Comparison of ENCODE assay signal across 16 cellular contexts in the genomic region with DNA sequence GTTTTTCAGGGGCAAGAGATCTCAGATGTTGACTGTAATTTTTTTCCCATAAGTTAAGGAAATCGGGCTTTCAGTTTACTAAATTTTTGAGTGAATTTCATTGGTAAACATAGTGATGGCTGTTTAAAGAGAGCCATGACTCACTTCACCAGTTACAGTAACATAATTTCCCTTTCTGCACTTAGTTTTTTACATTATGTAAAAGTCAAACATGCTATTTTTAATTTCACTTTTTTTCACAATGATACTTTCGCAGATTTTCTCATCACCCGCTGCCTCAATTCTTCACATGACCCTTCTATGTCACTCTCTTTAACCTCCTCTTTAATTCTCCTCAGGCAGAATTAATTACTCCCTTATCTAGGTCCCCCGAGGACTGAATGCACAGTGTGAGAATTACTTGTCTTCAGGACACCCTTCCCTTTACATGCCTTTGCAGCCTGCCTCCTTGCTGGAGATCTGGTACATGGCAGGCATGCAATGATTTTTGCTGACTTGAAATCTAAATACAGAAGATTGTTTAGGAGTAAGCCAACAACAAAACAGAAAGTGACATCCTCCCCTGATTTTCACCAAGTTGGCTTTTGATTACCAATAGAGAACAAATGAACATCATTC.
DNase-seq lines count a peak whose midpoint lies in the region; ATAC-seq and TF ChIP-seq lines count a peak whose summit lies in the region.
"Had no signal": no experiment of that assay in that cellular context is flagged by ENCODE, and none has a peak within 500 bp of the region (broad histone marks: within the 10 kb centered on the region; RNA-seq: fewer than 3 reads in every experiment).

No MANE protein-coding gene starts in this region.

- no peak for TF ChIP-seq EP300 in SK-N-SH (IDR thresholded peaks at IDR 0.05; ENCODE audit: borderline replicate concordance in 1 of 2, low read depth in 1 of 2, low read length in 1 of 2)

- TF ChIP-seq CTCF in cardiac muscle cell (IDR thresholded peaks at IDR 0.05; ENCODE audit: low read depth, low read length) (peak; percentile 46), SK-N-SH (IDR thresholded peaks at IDR 0.05) (0 out of 2 replicates have a peak, but pooled peaks have one; percentile 13), glutamatergic neuron (IDR thresholded peaks at IDR 0.05; ENCODE audit: partially characterized antibody, unreplicated experiment) (no peak)

- 69% methylated on average over 4 of the region's 4 CpGs for WGBS in right cardiac atrium
- 72% methylated on average over 4 of the region's 4 CpGs for WGBS in SK-N-SH (ENCODE audit: low lambda C conversion rate)

- no peaks in the 10 kb centered on the region for H4K20me1 ChIP-seq in SK-N-SH (ENCODE audit: insufficient read depth)

- POLR2A ChIA-PET in SK-N-SH (lab: Yijun Ruan, JAX): no interaction called here

- H3K79me2 ChIP-seq in SK-N-SH (ENCODE audit: insufficient read depth): no peaks in the 10 kb centered on the region

- no peak for TF ChIP-seq RAD21 in SK-N-SH (IDR thresholded peaks at IDR 0.05; ENCODE audit: low read length)

- CTCF ChIA-PET in SK-N-SH (lab: Yijun Ruan, JAX): no interaction called here

- no peaks in the 10 kb centered on the region for H3K9me2 ChIP-seq in SK-N-SH

- H3K4me3 Mint-ChIP-seq in glutamatergic neuron (ENCODE audit: unreplicated experiment): no peak overlapping the region
- H3K4me3 Mint-ChIP-seq: activated T-cell treated with anti-CD3 and anti-CD28 coated beads, Interleukin-2, amount 50 U/mL, for 24 hours; stimulated activated effector memory CD8-positive, alpha-beta T cell treated with anti-CD3 and anti-CD28 coated beads, Interleukin-12 subunit alpha, Interleukin-12 subunit beta, amount 100 ng/mL, for 72 hours had no signal

- no peak for ATAC-seq in right cardiac atrium
- ATAC-seq: stimulated activated effector memory CD8-positive, alpha-beta T cell treated with anti-CD3 and anti-CD28 coated beads, Interleukin-12 subunit alpha, Interleukin-12 subunit beta, amount 100 ng/mL, for 72 hours had no signal

- no peak overlapping the region for H3K27ac Mint-ChIP-seq in glutamatergic neuron (ENCODE audit: unreplicated experiment)
- H3K27ac Mint-ChIP-seq: activated T-cell treated with anti-CD3 and anti-CD28 coated beads, Interleukin-2, amount 50 U/mL, for 24 hours; stimulated activated effector memory CD8-positive, alpha-beta T cell treated with anti-CD3 and anti-CD28 coated beads, Interleukin-12 subunit alpha, Interleukin-12 subunit beta, amount 100 ng/mL, for 72 hours had no signal

- peaks cover 2% of the 10 kb centered on the region for H3K9me3 Mint-ChIP-seq in glutamatergic neuron (ENCODE audit: unreplicated experiment)
- H3K9me3 Mint-ChIP-seq: activated T-cell treated with anti-CD3 and anti-CD28 coated beads, Interleukin-2, amount 50 U/mL, for 24 hours; stimulated activated effector memory CD8-positive, alpha-beta T cell treated with anti-CD3 and anti-CD28 coated beads, Interleukin-12 subunit alpha, Interleukin-12 subunit beta, amount 100 ng/mL, for 72 hours had no signal

- H3K4me3 ChIP-seq in cardiac muscle cell (no peak overlapping the region), right cardiac atrium (ENCODE audit: low read length) (no peak overlapping the region), SK-N-SH (ENCODE audit: low read depth in 2 of 2, low read length in 1 of 2) (no peak overlapping the region), skeletal muscle satellite cell (ENCODE audit: low read length) (no peak overlapping the region)
- H3K4me3 ChIP-seq: lung, prostate gland, uterus had no signal

- H3K4me1 ChIP-seq in cardiac muscle cell (ENCODE audit: low read depth) (no peaks in the 10 kb centered on the region), right cardiac atrium (ENCODE audit: control insufficient read depth, insufficient read depth, low read length) (peaks cover 15% of the 10 kb centered on the region), SK-N-SH (ENCODE audit: control insufficient read depth in 1 of 2, insufficient read depth in 2 of 2, low read depth in 1 of 2, low read length in 1 of 2) (peaks cover 13 to 55% of the 10 kb centered on the region in 2 experiments), skeletal muscle satellite cell (ENCODE audit: control insufficient read depth, insufficient read depth, low read length) (peaks cover 72% of the 10 kb centered on the region)

- H3K4me2 ChIP-seq in SK-N-SH (peak overlapping the region; percentile 18; the same call in 1 of the 2 replicates), skeletal muscle satellite cell (ENCODE audit: low read length) (peak overlapping the region; percentile 2)

- DNase-seq in cardiac muscle cell (ENCODE audit: low read depth in 1 of 2, low spot score in 1 of 2): peak; percentile 23 to 73
- DNase-seq in right cardiac atrium: no peak
- DNase-seq in SK-N-SH: no peak
- DNase-seq in fibroblast of peridontal ligament (ENCODE audit: extremely low read depth): peak; percentile 70
- no peak for DNase-seq in glutamatergic neuron
- no peak for DNase-seq in Kasumi-1 (lab: John Stamatoyannopoulos, UW)
- DNase-seq in mucosa of gallbladder (ENCODE audit: low spot score): no peak
- DNase-seq: activated CD4-positive, CD25-positive, alpha-beta regulatory T cell treated with anti-CD3 and anti-CD28 coated beads, Interleukin-2, amount 50 U/mL, for 72 hours; activated T-cell treated with anti-CD3 and anti-CD28 coated beads, Interleukin-2, amount 50 U/mL, for 24 hours; NCI-H774; stimulated activated CD4-positive, alpha-beta T cell treated with anti-CD3 and anti-CD28 coated beads, Interleukin-2, amount 100 ng/mL, for 48 hours; uterus had no signal

- H3K4me1 Mint-ChIP-seq in glutamatergic neuron (ENCODE audit: low read depth, unreplicated experiment): peaks cover 7% of the 10 kb centered on the region
- H3K4me1 Mint-ChIP-seq: stimulated activated effector memory CD8-positive, alpha-beta T cell treated with anti-CD3 and anti-CD28 coated beads, Interleukin-12 subunit alpha, Interleukin-12 subunit beta, amount 100 ng/mL, for 72 hours had no signal

- no peaks in the 10 kb centered on the region for H3K27me3 ChIP-seq in cardiac muscle cell
- H3K27me3 ChIP-seq in right cardiac atrium (ENCODE audit: control insufficient read depth, insufficient read depth): no peaks in the 10 kb centered on the region
- H3K27me3 ChIP-seq in SK-N-SH (ENCODE audit: insufficient read depth): no peaks in the 10 kb centered on the region
- no peaks in the 10 kb centered on the region for H3K27me3 ChIP-seq in skeletal muscle satellite cell (ENCODE audit: control insufficient read depth, insufficient read depth, low read length)
- H3K27me3 ChIP-seq: uterus had no signal

- H3K9me3 ChIP-seq in cardiac muscle cell (ENCODE audit: low read depth) (no peaks in the 10 kb centered on the region), right cardiac atrium (ENCODE audit: control insufficient read depth, low read length) (no peaks in the 10 kb centered on the region), SK-N-SH (no peaks in the 10 kb centered on the region), skeletal muscle satellite cell (replicated peaks; ENCODE audit: low read length) (no peaks in the 10 kb centered on the region)
- H3K9me3 ChIP-seq: prostate gland, uterus had no signal

- no peaks in the 10 kb centered on the region for H3K36me3 Mint-ChIP-seq in glutamatergic neuron (ENCODE audit: unreplicated experiment)
- H3K36me3 Mint-ChIP-seq: stimulated activated effector memory CD8-positive, alpha-beta T cell treated with anti-CD3 and anti-CD28 coated beads, Interleukin-12 subunit alpha, Interleukin-12 subunit beta, amount 100 ng/mL, for 72 hours had no signal

- intact Hi-C loops in right cardiac atrium (cut with DNase I): loop anchor here in 1 of 4 donors (10.0 kb wide), 1 partner anchor 221 kb away; the partner anchor contains the start of gene S1PR3

- H2AFZ ChIP-seq in SK-N-SH (ENCODE audit: low read depth): no peak overlapping the region; the same call in 1 of the 2 replicates

- H3K27ac ChIP-seq in cardiac muscle cell: no peak overlapping the region
- no peak overlapping the region for H3K27ac ChIP-seq in right cardiac atrium (ENCODE audit: low read length)
- H3K27ac ChIP-seq in SK-N-SH (ENCODE audit: low read depth in 2 of 2, low read length in 1 of 2): peak overlapping the region; percentile 28 to 77; a peak in 3 of 4 replicates
- H3K27ac ChIP-seq: prostate gland had no signal

- H3K36me3 ChIP-seq in cardiac muscle cell (no peaks in the 10 kb centered on the region), SK-N-SH (replicated peaks in 1 of 2; ENCODE audit: control insufficient read depth in 1 of 2, insufficient read depth in 2 of 2, low read length in 1 of 2) (no peaks in the 10 kb centered on the region), skeletal muscle satellite cell (ENCODE audit: insufficient read depth, low read length) (no peaks in the 10 kb centered on the region)
- H3K36me3 ChIP-seq: prostate gland, uterus had no signal

- H3K9ac ChIP-seq in SK-N-SH (no peak overlapping the region), skeletal muscle satellite cell (ENCODE audit: low read depth, low read length) (peak overlapping the region; percentile 67)

- H3F3A ChIP-seq in SK-N-SH (replicated peaks; ENCODE audit: insufficient read depth): peaks cover 17% of the 10 kb centered on the region

- no peaks in the 10 kb centered on the region for H3K27me3 Mint-ChIP-seq in glutamatergic neuron (ENCODE audit: unreplicated experiment)

TF ChIP-seq in SK-N-SH, 30 proteins besides CTCF, POLR2A, EP300 and RAD21:
- TF ChIP-seq SMC3 (IDR thresholded peaks at IDR 0.05; ENCODE audit: low read depth, low read length) (no peak), RFX5 (IDR thresholded peaks at IDR 0.05; ENCODE audit: low read length) (no peak), MEF2A (IDR thresholded peaks at IDR 0.05; ENCODE audit: borderline replicate concordance, low read depth) (no peak)
TF ChIP-seq in SK-N-SH: peak in this region for 0.

Comparison
In these comparisons a context has a peak if more than half of its experiments do, and no peak if none do; other contexts are left out.
1. DNase-seq: peak in cardiac muscle cell (2 of 2) and fibroblast of peridontal ligament (single experiment); none in right cardiac atrium (0 of 3), SK-N-SH (single experiment), glutamatergic neuron (single experiment), Kasumi-1 (0 of 2) and mucosa of gallbladder (single experiment).
2. H3K27ac ChIP-seq: peak in SK-N-SH (2 of 2); none in cardiac muscle cell (single experiment) and right cardiac atrium (single experiment).